1 cellular context compared by ENCODE assay signal in genomic region chr1:24486296-24487065, GRCh38.
TF ChIP-seq lines count a peak whose summit lies in the region.

No MANE protein-coding gene starts in this region.

TF ChIP-seq in HepG2, 621 proteins besides CTCF, POLR2A, EP300 and RAD21:
- TF ChIP-seq ZNF773 (CRISPR knock-in tag; IDR thresholded peaks at IDR 0.05; ENCODE audit: borderline replicate concordance) (no peak), SMYD3 (CRISPR knock-in tag; IDR thresholded peaks at IDR 0.05) (no peak), TAF1 (CRISPR knock-in tag; IDR thresholded peaks at IDR 0.05) (no peak), RNF2 (conservative IDR thresholded peaks at IDR 0.05; ENCODE audit: low read depth) (no peak), MED8 (CRISPR knock-in tag; IDR thresholded peaks at IDR 0.05; ENCODE audit: insufficient replicate concordance) (no peak), PRPF4 (IDR thresholded peaks at IDR 0.05; ENCODE audit: low read depth, low read length, poor library complexity, severe bottlenecking) (no peak), HNF1A (IDR thresholded peaks at IDR 0.05; ENCODE audit: low read depth) (no peak), HNF1A (CRISPR knock-in tag; IDR thresholded peaks at IDR 0.05; ENCODE audit: borderline replicate concordance) (no peak), RERE (CRISPR knock-in tag; IDR thresholded peaks at IDR 0.05; ENCODE audit: low read depth) (no peak), KDM4B (CRISPR knock-in tag; IDR thresholded peaks at IDR 0.05) (no peak), ZNF24 (IDR thresholded peaks at IDR 0.05) (no peak), ZNF75D (CRISPR knock-in tag; IDR thresholded peaks at IDR 0.05; ENCODE audit: borderline replicate concordance) (no peak), ZUFSP (CRISPR knock-in tag; IDR thresholded peaks at IDR 0.05; ENCODE audit: borderline replicate concordance) (no peak), IKZF5 (CRISPR knock-in tag; IDR thresholded peaks at IDR 0.05) (no peak), ESRRA (CRISPR knock-in tag; IDR thresholded peaks at IDR 0.05; ENCODE audit: low read depth) (no peak), STAG1 (CRISPR knock-in tag; IDR thresholded peaks at IDR 0.05) (no peak), ZFP90 (CRISPR knock-in tag; IDR thresholded peaks at IDR 0.05; ENCODE audit: borderline replicate concordance) (no peak), MAF1 (CRISPR knock-in tag; IDR thresholded peaks at IDR 0.05; ENCODE audit: borderline replicate concordance) (no peak)
